25 cellular contexts compared by ENCODE assay signal in genomic region chr2:82491591-82491990, GRCh38.
"Had no signal": no experiment of that assay in that cellular context is flagged by ENCODE, and none has a peak within 500 bp of the region (broad histone marks: within the 10 kb centered on the region; RNA-seq: fewer than 3 reads in every experiment).

No MANE protein-coding gene starts in this region.

- H3K36me3 ChIP-seq: neural progenitor cell, ovary, right lobe of liver, sigmoid colon, stomach, thoracic aorta, thyroid gland, tibial nerve, upper lobe of left lung, vagina had no signal

- H3K27ac ChIP-seq: neural progenitor cell, ovary, parathyroid adenoma, psoas muscle, right lobe of liver, sigmoid colon, stomach, thoracic aorta, thyroid gland, tibial nerve, upper lobe of left lung, vagina had no signal

- DNase-seq: occipital lobe; ovary; posterior cingulate gyrus; psoas muscle; right cardiac atrium; right lobe of liver; sigmoid colon; small intestine; stimulated activated CD4-positive, alpha-beta T cell treated with anti-CD3 and anti-CD28 coated beads, Interleukin-15, amount 100 ng/mL, for 24 hours; stimulated activated CD4-positive, alpha-beta T cell treated with anti-CD3 and anti-CD28 coated beads, Interleukin-2, amount 100 ng/mL, for 24 hours; stimulated activated CD4-positive, alpha-beta T cell treated with anti-CD3 and anti-CD28 coated beads, Interleukin-2, amount 100 ng/mL, for 48 hours; stimulated activated CD4-positive, alpha-beta T cell treated with anti-CD3 and anti-CD28 coated beads, Interleukin-4, amount 100 ng/mL, for 24 hours; stimulated activated naive B cell treated with anti-CD40 and anti-IgM and Interleukin-4, amounts not matched to agents 10 μg/mL and 1 μg/mL and 100 μg/mL, for 72 hours; stimulated activated naive CD4-positive, alpha-beta T cell treated with Interleukin-2 at 50 U/mL for 16 hours; stomach; thyroid gland; trophoblast cell; upper lobe of left lung had no signal

- H3K27me3 ChIP-seq: neural progenitor cell, ovary, right lobe of liver, sigmoid colon, stomach, thyroid gland, tibial nerve, upper lobe of left lung, vagina had no signal

- ATAC-seq: psoas muscle; right cardiac atrium; right lobe of liver; stimulated activated effector memory CD8-positive, alpha-beta T cell treated with anti-CD3 and anti-CD28 coated beads, Interleukin-12 subunit alpha, Interleukin-12 subunit beta, amount 100 ng/mL, for 72 hours; stimulated activated naive B cell treated with anti-CD40 and anti-IgM and Interleukin-4, amounts not matched to agents 10 μg/mL and 1 μg/mL and 100 μg/mL, for 72 hours had no signal

- H3K4me3 ChIP-seq: neural progenitor cell, ovary, psoas muscle, right lobe of liver, sigmoid colon, stomach, thoracic aorta, thyroid gland, tibial nerve, upper lobe of left lung, vagina had no signal

- H2AFZ ChIP-seq: neural progenitor cell, parathyroid adenoma had no signal

- H3K4me1 ChIP-seq: neural progenitor cell, parathyroid adenoma, psoas muscle, right lobe of liver, thyroid gland, tibial nerve, upper lobe of left lung, vagina had no signal

- H3K79me2 ChIP-seq: parathyroid adenoma had no signal

- H3K9me3 ChIP-seq: ovary, psoas muscle, right lobe of liver, sigmoid colon, thoracic aorta, thyroid gland, tibial nerve, upper lobe of left lung, vagina had no signal

- H3K4me2 ChIP-seq: neural progenitor cell had no signal

- FAIRE-seq: urothelium cell line had no signal

- H3K9ac ChIP-seq: neural progenitor cell, parathyroid adenoma had no signal
